ENCODE assay signal across 23 cellular contexts in the genomic region with DNA sequence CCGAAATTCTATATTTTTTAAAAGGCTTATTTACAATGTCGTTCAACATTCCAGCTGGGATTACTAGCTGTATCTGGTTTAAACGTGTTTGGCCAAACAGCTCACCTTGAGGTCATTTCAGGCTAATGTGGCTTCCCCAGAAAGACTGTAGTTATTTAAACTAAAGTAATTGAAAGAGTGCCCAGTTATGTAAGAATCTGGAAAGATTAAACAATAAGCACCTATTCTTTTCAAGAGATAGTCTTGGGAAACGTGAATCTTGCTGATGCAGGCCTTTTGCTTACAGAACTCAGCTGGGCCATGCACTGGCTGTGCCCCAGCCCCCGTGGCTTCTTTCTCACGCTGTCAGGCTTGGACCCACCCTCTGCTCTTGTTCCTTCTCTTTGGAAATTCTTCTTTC. TPM values are rescaled to one million over a fixed set of nuclear protein-coding genes. Genes with fewer than 3 reads are reported as not detected.
DNase-seq lines count a peak whose midpoint lies in the region; ATAC-seq and TF ChIP-seq lines count a peak whose summit lies in the region.
"Had no signal": no experiment of that assay in that cellular context is flagged by ENCODE, and none has a peak within 500 bp of the region (broad histone marks: within the 10 kb centered on the region; RNA-seq: fewer than 3 reads in every experiment).

No MANE protein-coding gene starts in this region.

- H3K9me3 ChIP-seq in HAP-1 (no peaks in the 10 kb centered on the region), body of pancreas (no peaks in the 10 kb centered on the region)
- H3K9me3 ChIP-seq: BLaER1, SJCRH30 had no signal

- WGBS in body of pancreas, 2 donors = 11 to 14% methylated on average over 6 of the region's 6 CpGs

- peaks cover 3% of the 10 kb centered on the region for H3K27me3 Mint-ChIP-seq in endothelial cell (ENCODE audit: unreplicated experiment)

- peak overlapping the region in 3 of 4 donors; percentile 54 to 68 (median 61) for H3K27ac ChIP-seq in body of pancreas
- H3K27ac ChIP-seq: BLaER1, HL-60, SJCRH30 had no signal

- TF ChIP-seq POLR2A in body of pancreas (IDR thresholded peaks at IDR 0.05) = no peak

- H3K4me3 Mint-ChIP-seq in endothelial cell (ENCODE audit: unreplicated experiment) = no peak overlapping the region
- H3K4me3 Mint-ChIP-seq: CD4-positive, alpha-beta T cell had no signal

- H3K4me3 ChIP-seq in HAP-1 = no peak overlapping the region
- no peak overlapping the region for H3K4me3 ChIP-seq in body of pancreas
- H3K4me3 ChIP-seq: BLaER1, SJCRH30 had no signal

- in situ Hi-C loops in HAP-1 (cut with MboI; ENCODE audit: low sequenced_read_pairs) = loop anchor here (5.0 to 25.0 kb wide), 2 partner anchors 213 to 703 kb away; partner anchors contain the start of gene BDKRB1

- H3K36me3 ChIP-seq in HAP-1 (replicated peaks) (no peaks in the 10 kb centered on the region), body of pancreas (replicated peaks in 1 of 2; ENCODE audit: insufficient read depth in 1 of 2, low read depth in 2 of 2) (no peaks in the 10 kb centered on the region)
- H3K36me3 ChIP-seq: SJCRH30 had no signal

- H3K9me3 Mint-ChIP-seq in endothelial cell (ENCODE audit: unreplicated experiment) = no peaks in the 10 kb centered on the region
- H3K9me3 Mint-ChIP-seq: CD4-positive, alpha-beta T cell had no signal

- ATAC-seq in body of pancreas = peak; percentile 63
- ATAC-seq in esophagus mucosa = peak; percentile 52
- no peak for ATAC-seq in HG02840 (IDR thresholded peaks at IDR 0.05; ENCODE audit: low FRiP score, unreplicated experiment)
- ATAC-seq: PC-3, Right ventricle myocardium inferior had no signal

- H3K27me3 ChIP-seq in HAP-1 (ENCODE audit: low read depth) (no peaks in the 10 kb centered on the region), body of pancreas (no peaks in the 10 kb centered on the region)
- H3K27me3 ChIP-seq: BLaER1, SJCRH30 had no signal

- TF ChIP-seq CTCF in body of pancreas (IDR thresholded peaks at IDR 0.05) = no peak
- TF ChIP-seq CTCF in endothelial cell (IDR thresholded peaks at IDR 0.05; ENCODE audit: unreplicated experiment) = no peak

- no peak overlapping the region for H3K27ac Mint-ChIP-seq in endothelial cell (ENCODE audit: unreplicated experiment)
- H3K27ac Mint-ChIP-seq: CD4-positive, alpha-beta T cell had no signal

- peaks cover 7% of the 10 kb centered on the region for H3K4me1 ChIP-seq in HAP-1
- peaks cover 12% of the 10 kb centered on the region for H3K4me1 ChIP-seq in body of pancreas
- H3K4me1 ChIP-seq: SJCRH30 had no signal

- no peaks in the 10 kb centered on the region for H3K4me1 Mint-ChIP-seq in endothelial cell (ENCODE audit: unreplicated experiment)

- DNase-seq in HAP-1 (ENCODE audit: low spot score in 2 of 2) (peak; percentile 21 to 35), body of pancreas (peak in 3 of 4 donors; percentile 37 to 60 (median 52)), renal cortical epithelial cell (ENCODE audit: low read depth) (peak; percentile 40), endothelial cell (ENCODE audit: low spot score) (no peak), SK-N-DZ (ENCODE audit: low spot score) (no peak), midbrain (lab: John Stamatoyannopoulos, UW) (no peak)
- DNase-seq: CD4-positive, alpha-beta T cell; HCEC 1CT; Kasumi-1; NCI-H1092 treated with DMSO at 0.1 percent for 48 hours; NCI-H1436 treated with DMSO at 0.1 percent for 48 hours; NCI-H187 treated with DMSO at 0.1 percent for 48 hours; NCI-H2171 treated with DMSO at 0.1 percent for 48 hours; NCI-H524; NCI-H748 treated with DMSO at 0.1 percent for 48 hours; NK-92 treated with Interleukin-12 subunit alpha and Interleukin-12 subunit beta, amount 100 ng/mL, for 24 hours; PC-3; SJCRH30 had no signal

- intact Hi-C loops in body of pancreas (cut with DNase I) = no loop called here

- no peaks in the 10 kb centered on the region for H3K36me3 Mint-ChIP-seq in endothelial cell (ENCODE audit: low read depth, unreplicated experiment)

RNA-seq across cellular contexts. Expression of gene GLRX5, which starts 24.4 kb away (rescaled TPM):
- total RNA-seq in body of pancreas (10 to 100 TPM; 21.5 to 49.1 TPM), esophagus mucosa (27.8 TPM), renal cortical epithelial cell (35.4 and 44.1 TPM in 2 replicates), endothelial cell (ENCODE audit: unreplicated experiment) (40.3 TPM)
- 63.9 and 66.4 TPM in 2 replicates for polyA plus RNA-seq in SK-N-DZ (2014; cell fraction: cytosol; rRNA removed)
- 18.0 and 33.6 TPM in 2 replicates for polyA plus RNA-seq in SK-N-DZ (2014; cell fraction: nucleus; rRNA removed)

RNA-seq across cellular contexts. Expression of gene SYNE3, which starts 42.8 kb away (rescaled TPM):
- total RNA-seq in body of pancreas (1 to 10 TPM; 7.0 to 7.3 TPM), esophagus mucosa (1.9 TPM), renal cortical epithelial cell (0.15 and 0.17 TPM in 2 replicates), endothelial cell (ENCODE audit: unreplicated experiment) (0.62 TPM)
- polyA plus RNA-seq in SK-N-DZ (2014; cell fraction: cytosol; rRNA removed) = 0.63 and 0.71 TPM in 2 replicates
- 0.58 and 0.70 TPM in 2 replicates for polyA plus RNA-seq in SK-N-DZ (2014; cell fraction: nucleus; rRNA removed)

Comparison
In these comparisons a context has a peak if more than half of its experiments do, and no peak if none do; other contexts are left out.
1. DNase-seq: peak in HAP-1 (2 of 2), body of pancreas (3 of 4) and renal cortical epithelial cell (single experiment); none in endothelial cell (single experiment), SK-N-DZ (single experiment) and midbrain (single experiment).